8 cellular contexts compared by ENCODE assay signal in genomic region chrX:150982786-150983525, GRCh38. TPM values are rescaled to one million over a fixed set of nuclear protein-coding genes. Genes with fewer than 3 reads are reported as not detected.
A peak's percentile ranks its signal among the peaks of the same experiment; 100 is the strongest.
DNase-seq lines count a peak whose midpoint lies in the region; ATAC-seq, FAIRE-seq and TF ChIP-seq lines count a peak whose summit lies in the region.

TSS of gene HMGB3 (plus strand) at chrX:150983335. CDS start at chrX:150985600, 2,265 bp downstream.

- H3K4me1 Mint-ChIP-seq in T-cell, result peaks cover 6 to 12% (median 11%) of the 10 kb centered on the region in 3 donors

- TF ChIP-seq CTCF in GM13976 (IDR thresholded peaks at IDR 0.05; ENCODE audit: borderline replicate concordance, control extremely low read depth, extremely low read depth, insufficient read depth, missing control alignments), result no peak
- no peak for TF ChIP-seq CTCF in adrenal gland (IDR thresholded peaks at IDR 0.05)
- no peak for TF ChIP-seq CTCF in psoas muscle (IDR thresholded peaks at IDR 0.05)

- peaks cover 2% of the 10 kb centered on the region for H3K36me3 Mint-ChIP-seq in T-cell

- TF ChIP-seq POLR2A in adrenal gland (IDR thresholded peaks at IDR 0.05), result peak; percentile 28 to 78

- H3K4me3 Mint-ChIP-seq in T-cell, result peak within 1 kb of the TSS; percentile 62 to 74 (median 69)

- peak within 1 kb of the TSS in 2 of 4 donors; percentile 16 to 65 for H3K4me3 ChIP-seq in adrenal gland
- peak within 1 kb of the TSS; percentile 69 for H3K4me3 ChIP-seq in psoas muscle

- H3K36me3 ChIP-seq in adrenal gland (replicated peaks in 1 of 2), result no peaks in the 10 kb centered on the region
- peaks cover 0 to 14% of the 10 kb centered on the region in 2 donors for H3K36me3 ChIP-seq in psoas muscle (ENCODE audit: insufficient read depth in 1 of 2, low read depth in 1 of 2)

- in situ Hi-C loops in GM13976 (cut with MboI; ENCODE audit: low sequenced_read_pairs, unreplicated experiment), result no loop called here

- H3K27ac ChIP-seq in adrenal gland, result peak within 1 kb of the TSS in 2 of 5 donors; percentile 21 to 68
- peak within 1 kb of the TSS; percentile 61 for H3K27ac ChIP-seq in psoas muscle

- H3K9me3 ChIP-seq in adrenal gland (replicated peaks in 1 of 3), result no peaks in the 10 kb centered on the region
- no peaks in the 10 kb centered on the region for H3K9me3 ChIP-seq in psoas muscle

- POLR2A ChIA-PET in T-cell (lab: Charles Lee), result no interaction called here

- no peak within 1 kb of the TSS for H3K27ac Mint-ChIP-seq in T-cell

- FAIRE-seq in urothelium cell line (lab: Jason Lieb, UNC), result no peak

- H3K4me1 ChIP-seq in adrenal gland (replicated peaks in 1 of 2), result no peaks in the 10 kb centered on the region
- no peaks in the 10 kb centered on the region for H3K4me1 ChIP-seq in psoas muscle

- H3K27me3 ChIP-seq in adrenal gland (no peaks in the 10 kb centered on the region), psoas muscle (ENCODE audit: insufficient read depth in 3 of 3, low read length in 2 of 3) (peaks cover 0 to 7% (median 0%) of the 10 kb centered on the region in 3 donors)

- peak; percentile 91 for DNase-seq in GM13976 (ENCODE audit: low spot score)
- peak; percentile 96 for DNase-seq in NCI-H1436 (lab: John Stamatoyannopoulos, UW)
- peak; percentile 30 to 82 (median 69) for DNase-seq in T-cell
- DNase-seq in adrenal gland, result peak; percentile 79 to 94 (median 89)
- DNase-seq in left ventricle myocardium superior, result peak; percentile 87
- DNase-seq in psoas muscle, result peak; percentile 84 to 90
- DNase-seq in urothelium cell line (ENCODE audit: low spot score), result peak; percentile 82

- ATAC-seq in HG02840 (IDR thresholded peaks at IDR 0.05; ENCODE audit: low FRiP score, unreplicated experiment) (peak; percentile 97), T-cell (replicated peaks in 1 of 4) (peak; percentile 92 to 99 (median 96)), left ventricle myocardium superior (peak; percentile 100), psoas muscle (peak; percentile 98 to 100 (median 99))

- CTCF ChIA-PET in T-cell (lab: Charles Lee), result no interaction called here

- peaks cover 3 to 7% of the 10 kb centered on the region in 2 donors for H3K27me3 Mint-ChIP-seq in T-cell

- no peaks in the 10 kb centered on the region for H3K9me3 Mint-ChIP-seq in T-cell

- 0 to 46% (median 18%) methylated on average over 4 to 62 of the region's 90 CpGs for WGBS in adrenal gland, 4 donors
- WGBS in psoas muscle, 3 donors, result 0 to 40% (median 0%) methylated on average over 12 to 73 of the region's 90 CpGs

- intact Hi-C loops in adrenal gland (cut with DNase I), result loop anchor here in 1 of 2 donors (10.0 kb wide), 1 partner anchor 208 kb away; no protein-coding TSS in a partner anchor
- intact Hi-C loops in left ventricle myocardium superior (cut with micrococcal nuclease), result no loop called here
- intact Hi-C loops in psoas muscle (cut with DNase I), result loop anchor here (2.0 to 10.0 kb wide), 3 partner anchors 78 to 211 kb away; partner anchors contain the start of gene CD99L2 (in 1 of the 2)

RNA-seq across cellular contexts. Expression of gene HMGB3, which starts in this region (rescaled TPM):
- total RNA-seq in T-cell, result 1 to 10 TPM in 4 of 5 donors, under 1 TPM in 1; 0.99 to 5.8 (median 1.3) TPM
- total RNA-seq in adrenal gland, result 10 to 100 TPM in 5 of 8 donors, 1 to 10 TPM in 3; 3.9 to 20.7 (median 17.5) TPM
- polyA plus RNA-seq in adrenal gland, result 10 to 100 TPM; 22.1 to 33.7 (median 27.2) TPM
- total RNA-seq in left ventricle myocardium superior, result 7.2 TPM
- total RNA-seq in psoas muscle, result 10 to 100 TPM; 14.1 to 89.2 (median 27.1) TPM
- 100 to 1,000 TPM in 1 of 3 donors, 10 to 100 TPM in 2; 22.6 to 108 (median 44.1) TPM for polyA plus RNA-seq in psoas muscle
